8 cellular contexts compared by ENCODE assay signal in genomic region chr3:113019182-113020137, GRCh38. TPM values are rescaled to one million over a fixed set of nuclear protein-coding genes. Genes with fewer than 3 reads are reported as not detected.
DNase-seq lines count a peak whose midpoint lies in the region; ATAC-seq lines count a peak whose summit lies in the region.

No MANE protein-coding gene starts in this region.

- peaks cover 38% of the 10 kb centered on the region for H3K4me1 Mint-ChIP-seq in activated T-helper 2 cell treated with anti-CD3 and anti-CD28 coated beads, Interferon-gamma antibody, Interleukin-2, Interleukin-4, amounts not matched to agents 10 μg/mL and 5 μg/mL and 100 μg/mL, durations not matched to agents 14 hours and 24 hours and 36 hours (ENCODE audit: low read depth)
- peaks cover 35 to 67% (median 60%) of the 10 kb centered on the region in 4 donors for H3K4me1 Mint-ChIP-seq in naive thymus-derived CD8-positive, alpha-beta T cell
- peaks cover 33 to 41% of the 10 kb centered on the region in 2 donors for H3K4me1 Mint-ChIP-seq in stimulated activated naive B cell treated with anti-CD40 and anti-IgM and Interleukin-4, amounts not matched to agents 10 μg/mL and 1 μg/mL and 100 μg/mL, for 72 hours

- POLR2A ChIA-PET in naive thymus-derived CD8-positive, alpha-beta T cell (lab: Charles Lee), result interaction anchor here (0.7 to 2.7 kb wide), 12 partner anchors 9 to 1725 kb away, joined by 3 to 25 read pairs (median 4); partner anchors contain the start of genes ATG3, GTPBP8, SLC35A5 and SPICE1

- DNase-seq in EH (ENCODE audit: low read depth) (peak; percentile 94), GOT3 (lab: John Stamatoyannopoulos, UW) (peak; percentile 64), LHCN-M2 (ENCODE audit: low read depth) (peak; percentile 93), RPMI7951 (ENCODE audit: low read depth) (peak; percentile 94), fibroblast of peridontal ligament (ENCODE audit: extremely low read depth) (peak; percentile 89)
- peak; percentile 73 for DNase-seq in activated T-helper 2 cell treated with anti-CD3 and anti-CD28 coated beads, Interferon-gamma antibody, Interleukin-2, Interleukin-4, amounts not matched to agents 10 μg/mL and 5 μg/mL and 100 μg/mL, durations not matched to agents 14 hours and 24 hours and 36 hours (ENCODE audit: low spot score)
- peak; percentile 65 to 85 (median 76) for DNase-seq in naive thymus-derived CD8-positive, alpha-beta T cell
- DNase-seq in stimulated activated naive B cell treated with anti-CD40 and anti-IgM and Interleukin-4, amounts not matched to agents 10 μg/mL and 1 μg/mL and 100 μg/mL, for 72 hours, result peak; percentile 85

- no peaks in the 10 kb centered on the region for H3K27me3 Mint-ChIP-seq in activated T-helper 2 cell treated with anti-CD3 and anti-CD28 coated beads, Interferon-gamma antibody, Interleukin-2, Interleukin-4, amounts not matched to agents 10 μg/mL and 5 μg/mL and 100 μg/mL, durations not matched to agents 14 hours and 24 hours and 36 hours (ENCODE audit: low read depth)
- H3K27me3 Mint-ChIP-seq in naive thymus-derived CD8-positive, alpha-beta T cell, result no peaks in the 10 kb centered on the region
- no peaks in the 10 kb centered on the region for H3K27me3 Mint-ChIP-seq in stimulated activated naive B cell treated with anti-CD40 and anti-IgM and Interleukin-4, amounts not matched to agents 10 μg/mL and 1 μg/mL and 100 μg/mL, for 72 hours

- H3K4me3 Mint-ChIP-seq in activated T-helper 2 cell treated with anti-CD3 and anti-CD28 coated beads, Interferon-gamma antibody, Interleukin-2, Interleukin-4, amounts not matched to agents 10 μg/mL and 5 μg/mL and 100 μg/mL, durations not matched to agents 14 hours and 24 hours and 36 hours (ENCODE audit: low read depth), result peak overlapping the region; percentile 93
- peak overlapping the region; percentile 92 to 97 (median 94) for H3K4me3 Mint-ChIP-seq in naive thymus-derived CD8-positive, alpha-beta T cell
- peak overlapping the region; percentile 90 to 97 for H3K4me3 Mint-ChIP-seq in stimulated activated naive B cell treated with anti-CD40 and anti-IgM and Interleukin-4, amounts not matched to agents 10 μg/mL and 1 μg/mL and 100 μg/mL, for 72 hours

- ATAC-seq in naive thymus-derived CD8-positive, alpha-beta T cell, result peak; percentile 84 to 87
- peak; percentile 90 to 94 for ATAC-seq in stimulated activated naive B cell treated with anti-CD40 and anti-IgM and Interleukin-4, amounts not matched to agents 10 μg/mL and 1 μg/mL and 100 μg/mL, for 72 hours (replicated peaks)

- peak overlapping the region; percentile 94 for H3K27ac Mint-ChIP-seq in activated T-helper 2 cell treated with anti-CD3 and anti-CD28 coated beads, Interferon-gamma antibody, Interleukin-2, Interleukin-4, amounts not matched to agents 10 μg/mL and 5 μg/mL and 100 μg/mL, durations not matched to agents 14 hours and 24 hours and 36 hours
- peak overlapping the region; percentile 88 to 99 (median 96) for H3K27ac Mint-ChIP-seq in naive thymus-derived CD8-positive, alpha-beta T cell
- H3K27ac Mint-ChIP-seq in stimulated activated naive B cell treated with anti-CD40 and anti-IgM and Interleukin-4, amounts not matched to agents 10 μg/mL and 1 μg/mL and 100 μg/mL, for 72 hours, result peak overlapping the region; percentile 97

- H3K9me3 Mint-ChIP-seq in activated T-helper 2 cell treated with anti-CD3 and anti-CD28 coated beads, Interferon-gamma antibody, Interleukin-2, Interleukin-4, amounts not matched to agents 10 μg/mL and 5 μg/mL and 100 μg/mL, durations not matched to agents 14 hours and 24 hours and 36 hours, result no peaks in the 10 kb centered on the region
- no peaks in the 10 kb centered on the region for H3K9me3 Mint-ChIP-seq in naive thymus-derived CD8-positive, alpha-beta T cell
- H3K9me3 Mint-ChIP-seq in stimulated activated naive B cell treated with anti-CD40 and anti-IgM and Interleukin-4, amounts not matched to agents 10 μg/mL and 1 μg/mL and 100 μg/mL, for 72 hours, result peaks cover 0 to 2% of the 10 kb centered on the region in 2 donors

- intact Hi-C loops in activated T-helper 2 cell treated with anti-CD3 and anti-CD28 coated beads, Interferon-gamma antibody, Interleukin-2, Interleukin-4, amounts not matched to agents 10 μg/mL and 5 μg/mL and 100 μg/mL, durations not matched to agents 14 hours and 24 hours and 36 hours (cut with micrococcal nuclease), result loop anchor here (1.0 kb wide), 5 partner anchors 14 to 727 kb away; partner anchors contain the start of genes NAA50 and SLC35A5

- H3K36me3 Mint-ChIP-seq in activated T-helper 2 cell treated with anti-CD3 and anti-CD28 coated beads, Interferon-gamma antibody, Interleukin-2, Interleukin-4, amounts not matched to agents 10 μg/mL and 5 μg/mL and 100 μg/mL, durations not matched to agents 14 hours and 24 hours and 36 hours (ENCODE audit: low read depth), result peaks cover 41% of the 10 kb centered on the region
- peaks cover 0 to 31% (median 10%) of the 10 kb centered on the region in 3 donors for H3K36me3 Mint-ChIP-seq in naive thymus-derived CD8-positive, alpha-beta T cell
- H3K36me3 Mint-ChIP-seq in stimulated activated naive B cell treated with anti-CD40 and anti-IgM and Interleukin-4, amounts not matched to agents 10 μg/mL and 1 μg/mL and 100 μg/mL, for 72 hours, result peaks cover 8 to 30% of the 10 kb centered on the region in 2 donors

RNA-seq across cellular contexts. Expression of gene GTPBP8, which starts 28.7 kb away (rescaled TPM):
- 23.1 and 28.3 TPM in 2 replicates for total RNA-seq in LHCN-M2 (2014; rRNA removed)
- polyA plus RNA-seq in LHCN-M2 (2012), result 10.1 TPM
- 51.8 and 59.2 TPM in 2 replicates for total RNA-seq in RPMI7951 (2014; rRNA removed; shearing (Covaris generic))
- total RNA-seq in activated T-helper 2 cell treated with anti-CD3 and anti-CD28 coated beads, Interferon-gamma antibody, Interleukin-2, Interleukin-4, amounts not matched to agents 10 μg/mL and 5 μg/mL and 100 μg/mL, durations not matched to agents 14 hours and 24 hours and 36 hours, result 17.6 and 22.7 TPM in 2 replicates
- 10 to 100 TPM; 29.3 to 36.9 TPM for total RNA-seq in naive thymus-derived CD8-positive, alpha-beta T cell
- polyA plus RNA-seq in naive thymus-derived CD8-positive, alpha-beta T cell, result 10 to 100 TPM; 22.8 to 26.4 (median 25.9) TPM

RNA-seq across cellular contexts. Expression of gene CD200R1, which starts 44.6 kb away (rescaled TPM):
- not detected in 2 replicates for total RNA-seq in LHCN-M2 (2014; rRNA removed)
- polyA plus RNA-seq in LHCN-M2 (2012), result not detected
- 0.48 TPM in 1 of 2 replicates, not detected in the other for total RNA-seq in RPMI7951 (2014; rRNA removed; shearing (Covaris generic))
- 3.4 and 4.1 TPM in 2 replicates for total RNA-seq in activated T-helper 2 cell treated with anti-CD3 and anti-CD28 coated beads, Interferon-gamma antibody, Interleukin-2, Interleukin-4, amounts not matched to agents 10 μg/mL and 5 μg/mL and 100 μg/mL, durations not matched to agents 14 hours and 24 hours and 36 hours
- 1 to 10 TPM; 8.8 to 9.5 TPM for total RNA-seq in naive thymus-derived CD8-positive, alpha-beta T cell
- 10 to 100 TPM in 1 of 3 donors, 1 to 10 TPM in 2; 6.4 to 11.0 (median 7.7) TPM for polyA plus RNA-seq in naive thymus-derived CD8-positive, alpha-beta T cell

Comparison
In these comparisons a context has a peak if more than half of its experiments do, and no peak if none do; other contexts are left out.
1. Peak in every context shown above with its lines: DNase-seq and ATAC-seq.